ENCODE assay signal across 17 cellular contexts in genomic region chr1:186463511-186463910, GRCh38. TPM values are rescaled to one million over a fixed set of nuclear protein-coding genes. Genes with fewer than 3 reads are reported as not detected.
DNase-seq lines count a peak whose midpoint lies in the region; ATAC-seq and TF ChIP-seq lines count a peak whose summit lies in the region.
"Had no signal": no experiment of that assay in that cellular context is flagged by ENCODE, and none has a peak within 500 bp of the region (broad histone marks: within the 10 kb centered on the region; RNA-seq: fewer than 3 reads in every experiment).

No MANE protein-coding gene starts in this region.

- no peak overlapping the region for H2BK120ac ChIP-seq in H9 (ENCODE audit: low read depth, low read length, poor library complexity, severe bottlenecking)

- no peak overlapping the region for H2BK12ac ChIP-seq in H9 (ENCODE audit: insufficient read length, low read depth, low read length)

- H3K4me2 ChIP-seq in H9 (ENCODE audit: insufficient read depth, insufficient read length, low read length) = no peak overlapping the region

- WGBS in H9 (ENCODE audit: extremely low coverage, insufficient read length, low lambda C conversion rate) = no CpG with 5 or more reads among the region's 5 CpGs

- no peak overlapping the region for H4K8ac ChIP-seq in H9 (replicated peaks; ENCODE audit: insufficient read length, low read depth, low read length)

- no peak overlapping the region for H3K9ac ChIP-seq in H9 (ENCODE audit: extremely low read depth, insufficient read length, low read length)

- H4K91ac ChIP-seq in H9 (ENCODE audit: insufficient read length, low read depth, low read length) = no peak overlapping the region

- no peaks in the 10 kb centered on the region for H4K20me1 ChIP-seq in H9 (ENCODE audit: control insufficient read depth, insufficient read depth, insufficient read length)

- no peak overlapping the region for H2AK5ac ChIP-seq in H9 (ENCODE audit: insufficient read length, low read length)

- H3K79me2 ChIP-seq in H9 (ENCODE audit: insufficient read depth, low read length) = no peaks in the 10 kb centered on the region

- H3K79me1 ChIP-seq in H9 (ENCODE audit: insufficient read depth, low read depth, low read length, poor library complexity, severe bottlenecking) = no peaks in the 10 kb centered on the region

- no peak overlapping the region for H3T11ph ChIP-seq in H9 (ENCODE audit: low read length)

- no peaks in the 10 kb centered on the region for H3K36me3 Mint-ChIP-seq in H9 (ENCODE audit: insufficient read depth in 1 of 3, low read depth in 3 of 3)
- no peaks in the 10 kb centered on the region for H3K36me3 Mint-ChIP-seq in WTC11

- H3K27me3 Mint-ChIP-seq in H9 (ENCODE audit: low read depth) (no peaks in the 10 kb centered on the region), WTC11 (ENCODE audit: low read depth) (no peaks in the 10 kb centered on the region)

- no peak overlapping the region for H4K5ac ChIP-seq in H9 (ENCODE audit: insufficient read length, low read depth, low read length)

- no peaks in the 10 kb centered on the region for H3K27me3 ChIP-seq in H9 (ENCODE audit: insufficient read depth, low read length)

- no peak overlapping the region for H2AFZ ChIP-seq in H9 (ENCODE audit: low read length)

- CTCF ChIA-PET in WTC11 (lab: Charles Lee) = interaction anchor here (1.1 kb wide), 1 partner anchor 19 kb away, joined by 3 read pairs; no protein-coding TSS in a partner anchor

- no peak overlapping the region; a peak in 1 of 5 replicates for H3K4me3 Mint-ChIP-seq in H9
- H3K4me3 Mint-ChIP-seq in WTC11 = no peak overlapping the region
- H3K4me3 Mint-ChIP-seq: B cell; CD4-positive, alpha-beta T cell had no signal

- H3K9me3 ChIP-seq in H9 (ENCODE audit: control insufficient read depth, low read depth, low read length) = no peaks in the 10 kb centered on the region

- peak overlapping the region in 1 of 3 experiments; percentile 91; a peak in 2 of 7 replicates for H3K27ac Mint-ChIP-seq in H9
- H3K27ac Mint-ChIP-seq in WTC11 = 0 out of 2 replicates have a peak overlapping the region, but pooled peaks have one; percentile 27
- H3K27ac Mint-ChIP-seq: B cell; CD4-positive, alpha-beta T cell had no signal

- peak; percentile 96 for ATAC-seq in WTC11
- no peak for ATAC-seq in esophagus mucosa
- ATAC-seq in GM18868 (IDR thresholded peaks at IDR 0.05; ENCODE audit: unreplicated experiment) = no peak
- ATAC-seq in HG03571 (IDR thresholded peaks at IDR 0.05; ENCODE audit: unreplicated experiment) = no peak
- ATAC-seq in GM19328 (IDR thresholded peaks at IDR 0.05; ENCODE audit: unreplicated experiment) = no peak
- ATAC-seq: GM12878 had no signal

- no peak overlapping the region for H3K27ac ChIP-seq in H9 (ENCODE audit: insufficient read length, low read depth, low read length)

- H3K9me3 Mint-ChIP-seq in H9 (no peaks in the 10 kb centered on the region), WTC11 (no peaks in the 10 kb centered on the region)
- H3K9me3 Mint-ChIP-seq: CD4-positive, alpha-beta T cell had no signal

- no peaks in the 10 kb centered on the region for H3K23me2 ChIP-seq in H9 (ENCODE audit: insufficient read length, low read depth, low read length, poor library complexity, severe bottlenecking)

- no peak overlapping the region for H3K18ac ChIP-seq in H9 (ENCODE audit: insufficient read length, low read depth, low read length)

- no peak overlapping the region for H3K23ac ChIP-seq in H9 (ENCODE audit: insufficient read length, low read depth, low read length)

- no peak overlapping the region for H3K56ac ChIP-seq in H9 (ENCODE audit: insufficient read length, low read depth, low read length)

- no peak overlapping the region for H2BK5ac ChIP-seq in H9 (ENCODE audit: insufficient read length, low read length)

- no peaks in the 10 kb centered on the region for H3K4me1 ChIP-seq in H9 (ENCODE audit: insufficient read depth, low read length)

- H3K14ac ChIP-seq in H9 (ENCODE audit: insufficient read depth, low read length) = no peak overlapping the region

- DNase-seq in H9 (peak; percentile 29), WTC11 (ENCODE audit: low spot score) (peak; percentile 32), iPS-NIHi11 (ENCODE audit: low spot score) (peak; percentile 25)
- DNase-seq: C1 segment of cervical spinal cord; Calu3; CD4-positive, alpha-beta T cell; DMS 273 treated with DMSO at 0.1 percent for 48 hours; IMR-90 had no signal

- TF ChIP-seq CTCF in H9 (conservative IDR thresholded peaks at IDR 0.05) (no peak), WTC11 (IDR thresholded peaks at IDR 0.05) (no peak)

- no peak overlapping the region for H3K4ac ChIP-seq in H9 (ENCODE audit: low read depth, low read length)

- POLR2A ChIA-PET in WTC11 (lab: Charles Lee) = no interaction called here

- H2BK20ac ChIP-seq in H9 (ENCODE audit: low read depth, low read length, poor library complexity, severe bottlenecking) = no peak overlapping the region

- no peak overlapping the region for H2BK15ac ChIP-seq in H9 (ENCODE audit: low read depth, low read length)

- H3K4me1 Mint-ChIP-seq in H9 (peaks cover 5 to 10% of the 10 kb centered on the region in 2 experiments; a peak in 3 of 4 replicates), WTC11 (peaks cover 10% of the 10 kb centered on the region)
- H3K4me1 Mint-ChIP-seq: B cell had no signal

TF ChIP-seq in WTC11, 78 proteins besides CTCF, POLR2A, EP300 and RAD21:
- TF ChIP-seq ZNF512 (CRISPR knock-in tag; IDR thresholded peaks at IDR 0.05; ENCODE audit: borderline replicate concordance) (no peak), ATF1 (CRISPR knock-in tag; IDR thresholded peaks at IDR 0.05) (no peak), E2F1 (CRISPR knock-in tag; IDR thresholded peaks at IDR 0.05) (no peak), ATF2 (CRISPR knock-in tag; IDR thresholded peaks at IDR 0.05; ENCODE audit: borderline replicate concordance, low read depth) (no peak), GRHL2 (CRISPR knock-in tag; IDR thresholded peaks at IDR 0.05; ENCODE audit: insufficient replicate concordance, severe bottlenecking) (no peak), IRF2 (CRISPR knock-in tag; IDR thresholded peaks at IDR 0.05; ENCODE audit: borderline replicate concordance, low read depth) (no peak), TP53 (CRISPR knock-in tag; IDR thresholded peaks at IDR 0.05) (no peak), ZNF317 (CRISPR knock-in tag; IDR thresholded peaks at IDR 0.05; ENCODE audit: borderline replicate concordance, low read depth) (no peak)
TF ChIP-seq in WTC11: peak in this region for 0.

RNA-seq across cellular contexts. Expression of gene PDC, which starts 2.6 kb away (rescaled TPM):
- total RNA-seq in H9 (2021) = not detected in 2 replicates
- total RNA-seq in WTC11 (2021) = not detected in 3 replicates
- total RNA-seq in esophagus mucosa = not detected
- total RNA-seq: B cell; Calu3; CD4-positive, alpha-beta T cell; Daoy; G401; GM12878; HT-29; IMR-90 had no signal
